In the genomic region with DNA sequence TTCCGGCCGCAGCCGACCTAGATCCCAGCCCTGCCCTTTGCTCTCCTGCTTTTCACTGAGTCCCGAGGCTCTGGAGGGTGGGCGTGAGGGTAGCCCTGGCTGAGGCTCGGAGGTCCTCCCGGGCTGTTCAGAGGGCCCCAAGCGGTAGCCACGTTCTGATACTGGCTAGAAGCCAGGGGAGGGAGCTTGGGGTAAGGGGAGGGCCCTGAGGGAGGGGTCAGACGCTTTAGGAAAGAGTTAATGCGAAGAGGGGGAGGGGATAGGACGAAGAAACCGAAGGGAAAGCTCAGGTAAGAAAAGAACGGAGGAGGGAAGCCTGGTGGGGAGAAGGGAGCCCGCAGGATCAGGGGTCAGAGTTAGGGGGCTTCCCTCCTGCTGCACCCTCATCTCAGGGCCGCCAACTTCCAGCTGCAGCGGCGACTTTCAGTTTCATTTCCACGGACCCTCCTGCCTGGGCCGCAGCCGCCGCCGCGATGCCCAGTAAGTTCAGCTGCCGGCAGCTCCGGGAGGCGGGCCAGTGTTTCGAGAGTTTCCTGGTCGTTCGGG, we compare ENCODE assay signal across 8 cellular contexts. TPM values are rescaled to one million over a fixed set of nuclear protein-coding genes. Genes with fewer than 3 reads are reported as not detected.
DNase-seq lines count a peak whose midpoint lies in the region; ATAC-seq and TF ChIP-seq lines count a peak whose summit lies in the region.

A gene with protein sequence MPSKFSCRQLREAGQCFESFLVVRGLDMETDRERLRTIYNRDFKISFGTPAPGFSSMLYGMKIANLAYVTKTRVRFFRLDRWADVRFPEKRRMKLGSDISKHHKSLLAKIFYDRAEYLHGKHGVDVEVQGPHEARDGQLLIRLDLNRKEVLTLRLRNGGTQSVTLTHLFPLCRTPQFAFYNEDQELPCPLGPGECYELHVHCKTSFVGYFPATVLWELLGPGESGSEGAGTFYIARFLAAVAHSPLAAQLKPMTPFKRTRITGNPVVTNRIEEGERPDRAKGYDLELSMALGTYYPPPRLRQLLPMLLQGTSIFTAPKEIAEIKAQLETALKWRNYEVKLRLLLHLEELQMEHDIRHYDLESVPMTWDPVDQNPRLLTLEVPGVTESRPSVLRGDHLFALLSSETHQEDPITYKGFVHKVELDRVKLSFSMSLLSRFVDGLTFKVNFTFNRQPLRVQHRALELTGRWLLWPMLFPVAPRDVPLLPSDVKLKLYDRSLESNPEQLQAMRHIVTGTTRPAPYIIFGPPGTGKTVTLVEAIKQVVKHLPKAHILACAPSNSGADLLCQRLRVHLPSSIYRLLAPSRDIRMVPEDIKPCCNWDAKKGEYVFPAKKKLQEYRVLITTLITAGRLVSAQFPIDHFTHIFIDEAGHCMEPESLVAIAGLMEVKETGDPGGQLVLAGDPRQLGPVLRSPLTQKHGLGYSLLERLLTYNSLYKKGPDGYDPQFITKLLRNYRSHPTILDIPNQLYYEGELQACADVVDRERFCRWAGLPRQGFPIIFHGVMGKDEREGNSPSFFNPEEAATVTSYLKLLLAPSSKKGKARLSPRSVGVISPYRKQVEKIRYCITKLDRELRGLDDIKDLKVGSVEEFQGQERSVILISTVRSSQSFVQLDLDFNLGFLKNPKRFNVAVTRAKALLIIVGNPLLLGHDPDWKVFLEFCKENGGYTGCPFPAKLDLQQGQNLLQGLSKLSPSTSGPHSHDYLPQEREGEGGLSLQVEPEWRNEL (plus strand): TSS at position 220 of the 546 bp plus-strand sequence. CDS start 254 bp downstream, at position 474.

- TF ChIP-seq POLR2A in suprapubic skin (IDR thresholded peaks at IDR 0.05): no peak

- peak; percentile 58 for ATAC-seq in GM21529 (IDR thresholded peaks at IDR 0.05; ENCODE audit: unreplicated experiment)

- peak within 1 kb of the TSS; percentile 68 for H2AFZ ChIP-seq in neuron (ENCODE audit: low read depth, low read length)

- H3K36me3 ChIP-seq in neuron (ENCODE audit: insufficient read depth, low read length) (peaks cover 24% of the 10 kb centered on the region), suprapubic skin (peaks cover 23% of the 10 kb centered on the region)

- TF ChIP-seq EP300 in suprapubic skin (IDR thresholded peaks at IDR 0.05): no peak

- TF ChIP-seq CTCF in foreskin fibroblast (IDR thresholded peaks at IDR 0.05; ENCODE audit: low read depth, low read length): no peak
- TF ChIP-seq CTCF in suprapubic skin (IDR thresholded peaks at IDR 0.05): no peak

- under 1% methylated on average over 21 of the region's 30 CpGs for WGBS in suprapubic skin

- H3K9me3 ChIP-seq in neuron (ENCODE audit: low read length): no peaks in the 10 kb centered on the region
- H3K9me3 ChIP-seq in suprapubic skin: no peaks in the 10 kb centered on the region

- in situ Hi-C loops in Caki2 (cut with HindIII; ENCODE audit: low pct_unique_long_range_greater_than_20kb, low sequenced_read_pairs) (no loop called here), KBM-7 (cut with MboI; ENCODE audit: low pct_unique_long_range_greater_than_20kb, low sequenced_read_pairs) (no loop called here)

- peaks cover 36% of the 10 kb centered on the region for H3K4me1 ChIP-seq in neuron (ENCODE audit: insufficient read depth, low read length)
- peaks cover 30% of the 10 kb centered on the region for H3K4me1 ChIP-seq in suprapubic skin

- H3K4me3 ChIP-seq in foreskin fibroblast (ENCODE audit: low read depth in 1 of 2, low read length in 2 of 2) (peak within 1 kb of the TSS; percentile 79 to 87), neuron (ENCODE audit: low read length) (peak within 1 kb of the TSS; percentile 70), suprapubic skin (peak within 1 kb of the TSS; percentile 93)

- peak within 1 kb of the TSS; percentile 87 for H3K27ac ChIP-seq in suprapubic skin

- DNase-seq in Caki2 (ENCODE audit: low read depth) (peak; percentile 74), KBM-7 (peak; percentile 75), SHP77 (lab: John Stamatoyannopoulos, UW) (peak; percentile 14 to 46), activated gamma-delta T cell treated with Interleukin-2 at 50 U/mL for 16 hours (peak; percentile 50), foreskin fibroblast (peak; percentile 66 to 88), suprapubic skin (ENCODE audit: low spot score in 2 of 2) (peak; percentile 80 to 82)

- H3K27me3 ChIP-seq in neuron (ENCODE audit: insufficient read depth, low read length) (no peaks in the 10 kb centered on the region), suprapubic skin (no peaks in the 10 kb centered on the region)

RNA-seq across cellular contexts. Expression of the gene that starts here (rescaled TPM):
- 57.2 and 83.2 TPM in 2 replicates for total RNA-seq in Caki2 (2014; rRNA removed; shearing (Covaris generic); ENCODE audit: low replicate concordance)
- total RNA-seq in suprapubic skin: 100 to 1,000 TPM in 1 of 4 donors, 10 to 100 TPM in 3; 42.8 to 147 (median 70.1) TPM

Comparison
In these comparisons a context has a peak if more than half of its experiments do, and no peak if none do; other contexts are left out.
1. Peak in every context shown above with its lines: DNase-seq, ATAC-seq, H3K4me3 ChIP-seq and H3K27ac ChIP-seq.
2. DNase-seq: peak in every context shown above with its lines; median percentile 81 in suprapubic skin; 77 in foreskin fibroblast; 75 in KBM-7; 74 in Caki2; 50 in activated gamma-delta T cell treated with Interleukin-2 at 50 U/mL for 16 hours; 30 in SHP77.